Comparison of ENCODE assay signal across 24 cellular contexts in genomic region chr12:123293178-123293760, GRCh38.
"Had no signal": no experiment of that assay in that cellular context is flagged by ENCODE, and none has a peak within 500 bp of the region (broad histone marks: within the 10 kb centered on the region; RNA-seq: fewer than 3 reads in every experiment).

No MANE protein-coding gene starts in this region.

- H3K4me3 Mint-ChIP-seq: activated CD4-positive, alpha-beta memory T cell treated with anti-CD3 and anti-CD28 coated beads, Interleukin-2, amount 10 ng/mL, durations not matched to agents 7 days and 5 days; activated CD4-positive, alpha-beta T cell treated with anti-CD3 and anti-CD28 coated beads, Interleukin-2, amount 10 ng/mL, durations not matched to agents 7 days and 5 days; activated CD8-positive, alpha-beta memory T cell treated with anti-CD3 and anti-CD28 coated beads, Interleukin-2, amount 10 ng/mL, durations not matched to agents 7 days and 5 days; dendritic cell treated with granulocyte-macrophage colony-stimulating factor and Interleukin-4, amounts not matched to agents 40 ng/mL and 50 ng/mL, for 4 days; endodermal cell; nephron progenitor cell; T-helper 17 cell had no signal

- ATAC-seq: activated CD8-positive, alpha-beta memory T cell treated with anti-CD3 and anti-CD28 coated beads, Interleukin-2, amount 10 ng/mL, durations not matched to agents 7 days and 5 days; foreskin keratinocyte; heart right ventricle; left lung; psoas muscle; T-helper 17 cell had no signal

- H3K4me1 Mint-ChIP-seq: activated CD4-positive, alpha-beta memory T cell treated with anti-CD3 and anti-CD28 coated beads, Interleukin-2, amount 10 ng/mL, durations not matched to agents 7 days and 5 days; activated CD4-positive, alpha-beta T cell treated with anti-CD3 and anti-CD28 coated beads, Interleukin-2, amount 10 ng/mL, durations not matched to agents 7 days and 5 days; activated CD8-positive, alpha-beta memory T cell treated with anti-CD3 and anti-CD28 coated beads, Interleukin-2, amount 10 ng/mL, durations not matched to agents 7 days and 5 days; endodermal cell had no signal

- H3K9me3 Mint-ChIP-seq: activated CD4-positive, alpha-beta memory T cell treated with anti-CD3 and anti-CD28 coated beads, Interleukin-2, amount 10 ng/mL, durations not matched to agents 7 days and 5 days; activated CD4-positive, alpha-beta T cell treated with anti-CD3 and anti-CD28 coated beads, Interleukin-2, amount 10 ng/mL, durations not matched to agents 7 days and 5 days; dendritic cell treated with granulocyte-macrophage colony-stimulating factor and Interleukin-4, amounts not matched to agents 40 ng/mL and 50 ng/mL, for 4 days; endodermal cell; nephron progenitor cell had no signal

- H3K27me3 Mint-ChIP-seq: activated CD4-positive, alpha-beta memory T cell treated with anti-CD3 and anti-CD28 coated beads, Interleukin-2, amount 10 ng/mL, durations not matched to agents 7 days and 5 days; activated CD4-positive, alpha-beta T cell treated with anti-CD3 and anti-CD28 coated beads, Interleukin-2, amount 10 ng/mL, durations not matched to agents 7 days and 5 days; activated CD8-positive, alpha-beta memory T cell treated with anti-CD3 and anti-CD28 coated beads, Interleukin-2, amount 10 ng/mL, durations not matched to agents 7 days and 5 days; dendritic cell treated with granulocyte-macrophage colony-stimulating factor and Interleukin-4, amounts not matched to agents 40 ng/mL and 50 ng/mL, for 4 days; T-helper 17 cell had no signal

- DNase-seq: activated CD4-positive, alpha-beta memory T cell treated with anti-CD3 and anti-CD28 coated beads, Interleukin-2, amount 10 ng/mL, durations not matched to agents 7 days and 5 days; activated CD4-positive, alpha-beta T cell treated with anti-CD3 and anti-CD28 coated beads, Interleukin-2, amount 10 ng/mL, durations not matched to agents 7 days and 5 days; activated CD4-positive, CD25-positive, alpha-beta regulatory T cell treated with anti-CD3 and anti-CD28 coated beads, Interleukin-2, amount 50 U/mL, for 72 hours; activated CD8-positive, alpha-beta memory T cell treated with anti-CD3 and anti-CD28 coated beads, Interleukin-2, amount 10 ng/mL, durations not matched to agents 7 days and 5 days; activated gamma-delta T cell treated with Interleukin-2 at 50 U/mL for 16 hours; activated naive CD4-positive, alpha-beta T cell treated with anti-CD3 and anti-CD28 coated beads, Interleukin-2, amount 50 U/mL, for 16 hours; central memory CD4-positive, alpha-beta T cell; endodermal cell; foreskin keratinocyte; heart right ventricle; kidney glomerular epithelial cell; left lung; mesendoderm; nephron progenitor cell; pancreas; psoas muscle; stimulated activated CD4-positive, alpha-beta T cell treated with anti-CD3 and anti-CD28 coated beads, Interleukin-15, amount 100 ng/mL, for 24 hours; stimulated activated CD4-positive, alpha-beta T cell treated with anti-CD3 and anti-CD28 coated beads, Interleukin-2, amount 100 ng/mL, for 24 hours; stimulated activated naive CD4-positive, alpha-beta T cell; SW 1271; T-helper 17 cell; T1000; WERI-Rb-1 had no signal

- H3K27ac Mint-ChIP-seq: activated CD4-positive, alpha-beta memory T cell treated with anti-CD3 and anti-CD28 coated beads, Interleukin-2, amount 10 ng/mL, durations not matched to agents 7 days and 5 days; activated CD4-positive, alpha-beta T cell treated with anti-CD3 and anti-CD28 coated beads, Interleukin-2, amount 10 ng/mL, durations not matched to agents 7 days and 5 days; activated CD8-positive, alpha-beta memory T cell treated with anti-CD3 and anti-CD28 coated beads, Interleukin-2, amount 10 ng/mL, durations not matched to agents 7 days and 5 days; dendritic cell treated with granulocyte-macrophage colony-stimulating factor and Interleukin-4, amounts not matched to agents 40 ng/mL and 50 ng/mL, for 4 days; endodermal cell; nephron progenitor cell; T-helper 17 cell had no signal
